13 cellular contexts compared by ENCODE assay signal in the genomic region with DNA sequence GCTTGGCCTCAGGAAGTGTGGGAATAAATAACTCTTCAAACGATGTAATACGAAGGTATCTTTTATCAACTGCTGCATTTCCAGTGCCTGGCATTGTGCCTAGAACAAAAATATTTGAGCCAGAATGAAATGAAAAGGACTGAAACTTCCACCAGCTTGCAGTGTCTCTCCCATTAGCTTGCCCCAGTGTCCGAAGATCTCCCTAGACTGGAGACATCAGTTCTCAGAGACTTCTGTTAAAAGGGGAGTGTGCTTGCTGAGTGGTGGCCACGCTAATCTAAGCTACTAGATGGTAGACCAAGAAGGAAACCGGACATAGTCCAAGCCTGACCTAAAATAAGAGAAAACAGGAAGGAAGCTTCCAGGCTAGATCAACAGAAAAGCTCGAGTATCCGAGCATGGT. TPM values are rescaled to one million over a fixed set of nuclear protein-coding genes. Genes with fewer than 3 reads are reported as not detected.
A peak's percentile ranks its signal among the peaks of the same experiment; 100 is the strongest.
DNase-seq lines count a peak whose midpoint lies in the region; ATAC-seq and TF ChIP-seq lines count a peak whose summit lies in the region.
"Had no signal": no experiment of that assay in that cellular context is flagged by ENCODE, and none has a peak within 500 bp of the region (broad histone marks: within the 10 kb centered on the region; RNA-seq: fewer than 3 reads in every experiment).

No MANE protein-coding gene starts in this region.

- no peak overlapping the region for H3K4me2 ChIP-seq in Karpas-422 (ENCODE audit: low read depth, low read length, poor library complexity, severe bottlenecking)

- peak overlapping the region; percentile 34 to 35 for H3K27ac ChIP-seq in lung (ENCODE audit: low read depth in 1 of 2, low read length in 1 of 2)
- peak overlapping the region; percentile 59 to 77 for H3K27ac ChIP-seq in testis
- no peak overlapping the region for H3K27ac ChIP-seq in Karpas-422 (ENCODE audit: low read length)
- H3K27ac ChIP-seq: HL-60 had no signal

- no peak for TF ChIP-seq POLR2A in testis (IDR thresholded peaks at IDR 0.05)

- H3K4me3 ChIP-seq in choroid plexus epithelial cell (ENCODE audit: low read depth, low read length) (no peak overlapping the region), lung (no peak overlapping the region), testis (no peak overlapping the region), Karpas-422 (ENCODE audit: low read length) (no peak overlapping the region)

- no peaks in the 10 kb centered on the region for H3K79me2 ChIP-seq in Karpas-422 (ENCODE audit: low read length)

- no peaks in the 10 kb centered on the region for H3K9me2 ChIP-seq in Karpas-422 (replicated peaks; ENCODE audit: insufficient read depth, low read length)

- no peak overlapping the region for H3K9ac ChIP-seq in Karpas-422 (ENCODE audit: low read length)

- DNase-seq in OCI-M1 (lab: John Stamatoyannopoulos, UW) (peak; percentile 53), choroid plexus epithelial cell (ENCODE audit: low read depth) (peak; percentile 68), lung (ENCODE audit: low spot score) (no peak), testis (peak; percentile 32), A172 (ENCODE audit: low spot score) (no peak), Karpas-422 (no peak)
- DNase-seq: activated CD8-positive, alpha-beta T cell treated with anti-CD3 and anti-CD28 coated beads, Interleukin-2, amount 10 ng/mL, durations not matched to agents 7 days and 5 days; DMS153; NCI-H146; retina; SIG-M5 had no signal

- no peaks in the 10 kb centered on the region for H3K9me3 ChIP-seq in lung (ENCODE audit: control insufficient read depth in 2 of 2, insufficient read depth in 1 of 2, low read length in 1 of 2)
- H3K9me3 ChIP-seq in testis: no peaks in the 10 kb centered on the region
- H3K9me3 ChIP-seq in Karpas-422 (ENCODE audit: low read length): no peaks in the 10 kb centered on the region

- H3K27me3 ChIP-seq in lung (ENCODE audit: control insufficient read depth, insufficient read depth) (no peaks in the 10 kb centered on the region), testis (no peaks in the 10 kb centered on the region), Karpas-422 (ENCODE audit: low read length) (no peaks in the 10 kb centered on the region)

- H4K20me1 ChIP-seq in Karpas-422 (ENCODE audit: insufficient read depth, low read depth, low read length): no peaks in the 10 kb centered on the region

- WGBS in lung, 2 donors: 9 to 12% methylated on average over 7 of the region's 7 CpGs
- 36 to 38% methylated on average over 7 of the region's 7 CpGs for WGBS in testis, 2 donors

- H3K36me3 ChIP-seq in lung (ENCODE audit: control insufficient read depth in 2 of 2, insufficient read depth in 2 of 2, low read length in 2 of 2) (no peaks in the 10 kb centered on the region), testis (ENCODE audit: low read depth, missing control alignments) (no peaks in the 10 kb centered on the region), Karpas-422 (ENCODE audit: insufficient read depth, low read length) (no peaks in the 10 kb centered on the region)

- no peaks in the 10 kb centered on the region for H3K4me1 ChIP-seq in lung (ENCODE audit: control insufficient read depth in 2 of 2, insufficient read depth in 2 of 2, low read length in 2 of 2)
- H3K4me1 ChIP-seq in testis: peaks cover 19% of the 10 kb centered on the region
- no peaks in the 10 kb centered on the region for H3K4me1 ChIP-seq in Karpas-422 (ENCODE audit: low read length)

- no peak for ATAC-seq in lung (ENCODE audit: insufficient read depth, low FRiP score)
- no peak for ATAC-seq in HG03457 (IDR thresholded peaks at IDR 0.05; ENCODE audit: unreplicated experiment)
- ATAC-seq: activated CD8-positive, alpha-beta T cell treated with anti-CD3 and anti-CD28 coated beads, Interleukin-2, amount 10 ng/mL, durations not matched to agents 7 days and 5 days had no signal

- intact Hi-C loops in testis (cut with DNase I; ENCODE audit: low total_unique reads): no loop called here

- no peak overlapping the region for H2AFZ ChIP-seq in Karpas-422 (ENCODE audit: low read length)

- TF ChIP-seq CTCF in choroid plexus epithelial cell (conservative IDR thresholded peaks at IDR 0.05; ENCODE audit: low read depth, low read length): no peak
- no peak for TF ChIP-seq CTCF in lung (IDR thresholded peaks at IDR 0.05; ENCODE audit: control extremely low read depth, extremely low read depth)
- no peak for TF ChIP-seq CTCF in testis (IDR thresholded peaks at IDR 0.05)

RNA-seq across cellular contexts. Expression of a gene that starts 28.6 kb away (rescaled TPM):
- 1 to 10 TPM in 1 of 2 donors, under 1 TPM in 1; 0.82 to 2.4 TPM for total RNA-seq in lung
- under 1 TPM; 0.16 to 0.61 TPM for polyA plus RNA-seq in lung
- total RNA-seq in testis: 1 to 10 TPM; 3.8 to 5.7 TPM
- 8.9 TPM for polyA plus RNA-seq in testis (ENCODE audit: insufficient read depth, low read depth, low replicate concordance)
- total RNA-seq in A172 (2014; rRNA removed; shearing (Covaris generic)): 0.26 and 1.6 TPM in 2 replicates
- total RNA-seq in Karpas-422 (2014; rRNA removed; shearing (Covaris generic); ENCODE audit: low replicate concordance): not detected in 2 replicates

Comparison
In these comparisons a context has a peak if more than half of its experiments do, and no peak if none do; other contexts are left out.
1. DNase-seq: peak in OCI-M1 (single experiment), choroid plexus epithelial cell (single experiment) and testis (single experiment); none in lung (single experiment), A172 (single experiment) and Karpas-422 (single experiment).